In genomic region chr4:21655100-21655499, GRCh38 we compare ENCODE assay signal across 12 cellular contexts.
DNase-seq lines count a peak whose midpoint lies in the region; TF ChIP-seq lines count a peak whose summit lies in the region.
"Had no signal": no experiment of that assay in that cellular context is flagged by ENCODE, and none has a peak within 500 bp of the region (broad histone marks: within the 10 kb centered on the region; RNA-seq: fewer than 3 reads in every experiment).

No MANE protein-coding gene starts in this region.

- no peaks in the 10 kb centered on the region for H3K9me2 ChIP-seq in hepatocyte (replicated peaks; ENCODE audit: insufficient read depth)

- H3K4me3 Mint-ChIP-seq in glutamatergic neuron (ENCODE audit: unreplicated experiment) = no peak overlapping the region
- H3K4me3 Mint-ChIP-seq: B cell; CD4-positive, alpha-beta T cell had no signal

- no peaks in the 10 kb centered on the region for H3K36me3 Mint-ChIP-seq in glutamatergic neuron (ENCODE audit: unreplicated experiment)

- H3K79me2 ChIP-seq in hepatocyte = no peaks in the 10 kb centered on the region

- H3K27me3 ChIP-seq in hepatocyte (no peaks in the 10 kb centered on the region), prostate gland (replicated peaks; ENCODE audit: insufficient read depth) (no peaks in the 10 kb centered on the region)

- TF ChIP-seq CTCF in glutamatergic neuron (IDR thresholded peaks at IDR 0.05; ENCODE audit: partially characterized antibody, unreplicated experiment) (no peak), hepatocyte (IDR thresholded peaks at IDR 0.05; ENCODE audit: poor library complexity) (no peak), prostate gland (IDR thresholded peaks at IDR 0.05) (no peak)

- DNase-seq in DMS 273 treated with DMSO at 0.1 percent for 48 hours (lab: John Stamatoyannopoulos, UW) = peak; percentile 46
- peak; percentile 85 for DNase-seq in NCI-H82 treated with DMSO at 0.1 percent for 48 hours (lab: John Stamatoyannopoulos, UW; ENCODE audit: unreplicated experiment)
- peak; percentile 84 for DNase-seq in cerebellar cortex (ENCODE audit: low spot score)
- DNase-seq in glutamatergic neuron = no peak
- no peak for DNase-seq in stimulated activated CD4-positive, alpha-beta T cell treated with anti-CD3 and anti-CD28 coated beads, Interleukin-12 subunit alpha, Interleukin-12 subunit beta, amount 100 ng/mL, for 4 hours
- DNase-seq in hepatocyte (ENCODE audit: low spot score) = no peak
- DNase-seq in prostate gland (ENCODE audit: low spot score) = no peak
- DNase-seq: Calu3; CD4-positive, alpha-beta T cell; DMS53 had no signal

- peak overlapping the region; percentile 64 for H3K27ac Mint-ChIP-seq in glutamatergic neuron (ENCODE audit: unreplicated experiment)
- H3K27ac Mint-ChIP-seq: B cell; CD4-positive, alpha-beta T cell had no signal

- H3K4me1 ChIP-seq in hepatocyte (ENCODE audit: insufficient read depth) (peaks cover 6% of the 10 kb centered on the region), prostate gland (replicated peaks) (no peaks in the 10 kb centered on the region)
- H3K4me1 ChIP-seq: HAP-1 had no signal

- H3K9me3 Mint-ChIP-seq in glutamatergic neuron (ENCODE audit: unreplicated experiment) = no peaks in the 10 kb centered on the region

- H3K4me1 Mint-ChIP-seq in glutamatergic neuron (ENCODE audit: low read depth, unreplicated experiment) = peaks cover 5% of the 10 kb centered on the region
- H3K4me1 Mint-ChIP-seq: B cell had no signal

- H3K9me3 ChIP-seq in hepatocyte (ENCODE audit: low read depth) = no peaks in the 10 kb centered on the region
- H3K9me3 ChIP-seq in prostate gland = no peaks in the 10 kb centered on the region
- H3K9me3 ChIP-seq: HAP-1 had no signal

- no peak overlapping the region for H3K4me2 ChIP-seq in hepatocyte

- H4K20me1 ChIP-seq in hepatocyte (ENCODE audit: insufficient read depth, poor library complexity, severe bottlenecking) = no peaks in the 10 kb centered on the region

- intact Hi-C loops in prostate gland (cut with DNase I) = no loop called here

- H3K36me3 ChIP-seq in hepatocyte (replicated peaks; ENCODE audit: insufficient read depth, low read depth) (no peaks in the 10 kb centered on the region), prostate gland (no peaks in the 10 kb centered on the region)
- H3K36me3 ChIP-seq: HAP-1 had no signal

- H2AFZ ChIP-seq in hepatocyte = no peak overlapping the region

- no peak for TF ChIP-seq POLR2A in prostate gland (IDR thresholded peaks at IDR 0.05)

- H3K27ac ChIP-seq in hepatocyte (no peak overlapping the region), prostate gland (no peak overlapping the region)

- H3K4me3 ChIP-seq in hepatocyte (no peak overlapping the region), prostate gland (no peak overlapping the region)
- H3K4me3 ChIP-seq: HAP-1 had no signal

- H3K27me3 Mint-ChIP-seq in glutamatergic neuron (ENCODE audit: unreplicated experiment) = no peaks in the 10 kb centered on the region
- H3K27me3 Mint-ChIP-seq: B cell; CD4-positive, alpha-beta T cell had no signal

- WGBS in hepatocyte (ENCODE audit: low lambda C conversion rate, missing lambda C conversion rate) = 37% methylated on average over 3 of the region's 3 CpGs
- whole genome bisulfite sequencing in prostate gland = 48% methylated on average over 3 of the region's 3 CpGs

Comparison
In these comparisons a context has a peak if more than half of its experiments do, and no peak if none do; other contexts are left out.
1. DNase-seq: peak in DMS 273 treated with DMSO at 0.1 percent for 48 hours (single experiment), NCI-H82 treated with DMSO at 0.1 percent for 48 hours (single experiment) and cerebellar cortex (single experiment); none in glutamatergic neuron (single experiment), stimulated activated CD4-positive, alpha-beta T cell treated with anti-CD3 and anti-CD28 coated beads, Interleukin-12 subunit alpha, Interleukin-12 subunit beta, amount 100 ng/mL, for 4 hours (single experiment), hepatocyte (single experiment) and prostate gland (single experiment).